In genomic region chr5:90558344-90559192, GRCh38 we compare ENCODE assay signal across 7 cellular contexts. TPM values are rescaled to one million over a fixed set of nuclear protein-coding genes. Genes with fewer than 3 reads are reported as not detected.
A peak's percentile ranks its signal among the peaks of the same experiment; 100 is the strongest.
DNase-seq lines count a peak whose midpoint lies in the region; ATAC-seq, FAIRE-seq and TF ChIP-seq lines count a peak whose summit lies in the region.

A gene with protein sequence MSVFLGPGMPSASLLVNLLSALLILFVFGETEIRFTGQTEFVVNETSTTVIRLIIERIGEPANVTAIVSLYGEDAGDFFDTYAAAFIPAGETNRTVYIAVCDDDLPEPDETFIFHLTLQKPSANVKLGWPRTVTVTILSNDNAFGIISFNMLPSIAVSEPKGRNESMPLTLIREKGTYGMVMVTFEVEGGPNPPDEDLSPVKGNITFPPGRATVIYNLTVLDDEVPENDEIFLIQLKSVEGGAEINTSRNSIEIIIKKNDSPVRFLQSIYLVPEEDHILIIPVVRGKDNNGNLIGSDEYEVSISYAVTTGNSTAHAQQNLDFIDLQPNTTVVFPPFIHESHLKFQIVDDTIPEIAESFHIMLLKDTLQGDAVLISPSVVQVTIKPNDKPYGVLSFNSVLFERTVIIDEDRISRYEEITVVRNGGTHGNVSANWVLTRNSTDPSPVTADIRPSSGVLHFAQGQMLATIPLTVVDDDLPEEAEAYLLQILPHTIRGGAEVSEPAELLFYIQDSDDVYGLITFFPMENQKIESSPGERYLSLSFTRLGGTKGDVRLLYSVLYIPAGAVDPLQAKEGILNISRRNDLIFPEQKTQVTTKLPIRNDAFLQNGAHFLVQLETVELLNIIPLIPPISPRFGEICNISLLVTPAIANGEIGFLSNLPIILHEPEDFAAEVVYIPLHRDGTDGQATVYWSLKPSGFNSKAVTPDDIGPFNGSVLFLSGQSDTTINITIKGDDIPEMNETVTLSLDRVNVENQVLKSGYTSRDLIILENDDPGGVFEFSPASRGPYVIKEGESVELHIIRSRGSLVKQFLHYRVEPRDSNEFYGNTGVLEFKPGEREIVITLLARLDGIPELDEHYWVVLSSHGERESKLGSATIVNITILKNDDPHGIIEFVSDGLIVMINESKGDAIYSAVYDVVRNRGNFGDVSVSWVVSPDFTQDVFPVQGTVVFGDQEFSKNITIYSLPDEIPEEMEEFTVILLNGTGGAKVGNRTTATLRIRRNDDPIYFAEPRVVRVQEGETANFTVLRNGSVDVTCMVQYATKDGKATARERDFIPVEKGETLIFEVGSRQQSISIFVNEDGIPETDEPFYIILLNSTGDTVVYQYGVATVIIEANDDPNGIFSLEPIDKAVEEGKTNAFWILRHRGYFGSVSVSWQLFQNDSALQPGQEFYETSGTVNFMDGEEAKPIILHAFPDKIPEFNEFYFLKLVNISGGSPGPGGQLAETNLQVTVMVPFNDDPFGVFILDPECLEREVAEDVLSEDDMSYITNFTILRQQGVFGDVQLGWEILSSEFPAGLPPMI (N-terminal part only) (plus strand): TSS chr5:90558797. CDS start chr5:90558896, 99 bp downstream.

- BruUV-seq in Panc1 (replicated peaks; lab: Mats Ljungman, UMichigan) (no TSS peak), HepG2 (replicated peaks; lab: Mats Ljungman, UMichigan) (no TSS peak)

- intact Hi-C loops in Panc1 (cut with micrococcal nuclease; ENCODE audit: unreplicated experiment) (no loop called here), HepG2 (cut with micrococcal nuclease; ENCODE audit: unreplicated experiment) (no loop called here)

- TF ChIP-seq CTCF in Panc1 (IDR thresholded peaks at IDR 0.05) = no peak
- TF ChIP-seq CTCF in HepG2 (CRISPR knock-in tag; IDR thresholded peaks at IDR 0.05) = no peak

- no peaks in the 10 kb centered on the region for H4K20me1 ChIP-seq in HepG2 (ENCODE audit: insufficient read depth, low read length)

- no peak for TF ChIP-seq RAD21 in HepG2 (CRISPR knock-in tag; IDR thresholded peaks at IDR 0.05)

- no peak within 1 kb of the TSS for H2AFZ ChIP-seq in HepG2 (ENCODE audit: low read length)

- H3K27ac ChIP-seq in Panc1 (ENCODE audit: low read length) (no peak within 1 kb of the TSS), HepG2 (ENCODE audit: extremely low read length, insufficient read depth, low read length) (no peak within 1 kb of the TSS)

- DNase-seq in GM04504 (ENCODE audit: low read depth) = peak; percentile 5
- DNase-seq in HK-2 (ENCODE audit: unreplicated experiment) = peak; percentile 78
- no peak for DNase-seq in Panc1 (ENCODE audit: low read depth, low spot score)
- DNase-seq in dermis blood vessel endothelial cell = peak; percentile 45
- peak; percentile 9 for DNase-seq in HepG2 (ENCODE audit: low spot score)
- peak; percentile 6 for DNase-seq in stromal cell of bone marrow (ENCODE audit: low read depth)

- in situ Hi-C loops in Panc1 (cut with HindIII; ENCODE audit: low pct_unique_long_range_greater_than_20kb, low sequenced_read_pairs) (no loop called here), HepG2 (cut with HindIII; ENCODE audit: extremely low pct_ligation_motif_present, low pct_unique_long_range_greater_than_20kb) (no loop called here)

- TF ChIP-seq EP300 in HepG2 (IDR thresholded peaks at IDR 0.05; ENCODE audit: low read depth in 2 of 2, low read length in 2 of 2) = no peak
- TF ChIP-seq EP300 in HepG2 (CRISPR knock-in tag; IDR thresholded peaks at IDR 0.05; ENCODE audit: borderline replicate concordance) = no peak

- H3K4me3 ChIP-seq in Panc1 (ENCODE audit: low read depth in 2 of 2, low read length in 2 of 2) (peak within 1 kb of the TSS; percentile 28 to 34), HepG2 (replicated peaks in 1 of 3; ENCODE audit: insufficient read depth in 1 of 3, low read depth in 2 of 3, low read length in 3 of 3) (peak within 1 kb of the TSS in 2 of 3 experiments; percentile 19 to 58; a peak in 2 of 6 replicates)

- no peak within 1 kb of the TSS for H3K9ac ChIP-seq in HepG2 (ENCODE audit: insufficient read depth, low read depth, low read length)

- no peak for FAIRE-seq in HepG2 (lab: Jason Lieb, UNC)

- peak within 1 kb of the TSS; percentile 45 for H3K4me2 ChIP-seq in HepG2 (ENCODE audit: low read depth, low read length)

- ATAC-seq in Panc1 (peak; percentile 87), HepG2 (peak; percentile 98), GM21576 (IDR thresholded peaks at IDR 0.05; ENCODE audit: unreplicated experiment) (no peak)

- CTCF ChIA-PET in Panc1 (lab: Charles Lee) (no interaction called here), HepG2 (lab: Yijun Ruan, JAX; ENCODE audit: low intra/inter-chr PET ratio, low total read pairs) (no interaction called here)

- H3K36me3 ChIP-seq in Panc1 (ENCODE audit: control insufficient read depth, insufficient read depth, low read length) (no peaks in the 10 kb centered on the region; the same call in 1 of the 2 replicates), HepG2 (replicated peaks in 1 of 2; ENCODE audit: control insufficient read depth in 1 of 2, insufficient read depth in 2 of 2, low read length in 2 of 2) (no peaks in the 10 kb centered on the region)

- TF ChIP-seq POLR2A in HepG2 (IDR thresholded peaks at IDR 0.05; ENCODE audit: insufficient read depth in 1 of 2, low read depth in 2 of 2, low read length in 2 of 2) = no peak

- no peaks in the 10 kb centered on the region for H3K79me2 ChIP-seq in HepG2 (ENCODE audit: insufficient read depth, low read length)

- no peaks in the 10 kb centered on the region for H3K9me3 ChIP-seq in Panc1 (ENCODE audit: control insufficient read depth, insufficient read depth, low read depth, low read length)
- no peaks in the 10 kb centered on the region for H3K9me3 ChIP-seq in HepG2 (ENCODE audit: low read length)

- H3K27me3 ChIP-seq in Panc1 (ENCODE audit: control insufficient read depth, insufficient read depth, low read length) = peaks cover 60% of the 10 kb centered on the region
- peaks cover 2 to 28% of the 10 kb centered on the region in 2 experiments; a peak in 3 of 5 replicates for H3K27me3 ChIP-seq in HepG2 (ENCODE audit: control insufficient read depth in 1 of 2, insufficient read depth in 2 of 2, low read length in 2 of 2)

- WGBS in HepG2 (ENCODE audit: low lambda C conversion rate) = 36% methylated on average over 42 of the region's 60 CpGs

- H3K4me1 ChIP-seq in Panc1 (ENCODE audit: control insufficient read depth, insufficient read depth, low read length) (no peaks in the 10 kb centered on the region), HepG2 (ENCODE audit: insufficient read depth, low read length) (no peaks in the 10 kb centered on the region)

- POLR2A ChIA-PET in Panc1 (lab: Charles Lee) (interaction anchor here (0.5 kb wide), 1 partner anchor 811 kb away, joined by 5 read pairs; no protein-coding TSS in a partner anchor), HepG2 (lab: Yijun Ruan, JAX) (no interaction called here)

TF ChIP-seq in HepG2, 621 proteins besides CTCF, POLR2A, EP300 and RAD21 (continues in another document):
- TF ChIP-seq POGZ (CRISPR knock-in tag; IDR thresholded peaks at IDR 0.05) (no peak), ONECUT2 (CRISPR knock-in tag; IDR thresholded peaks at IDR 0.05) (no peak), ZNF615 (CRISPR knock-in tag; IDR thresholded peaks at IDR 0.05; ENCODE audit: borderline replicate concordance) (no peak), HNRNPLL (IDR thresholded peaks at IDR 0.05; ENCODE audit: low read depth, low read length, poor library complexity, severe bottlenecking) (peak; percentile 34), CHCHD3 (CRISPR knock-in tag; IDR thresholded peaks at IDR 0.05) (no peak), KDM3A (CRISPR knock-in tag; IDR thresholded peaks at IDR 0.05; ENCODE audit: low read depth) (no peak), ZNF749 (CRISPR knock-in tag; IDR thresholded peaks at IDR 0.05; ENCODE audit: borderline replicate concordance) (no peak), REL (CRISPR knock-in tag; conservative IDR thresholded peaks at IDR 0.05) (no peak)

RNA-seq across cellular contexts. Expression of the gene that starts here (rescaled TPM):
- total RNA-seq in Panc1 (2021; ENCODE audit: unreplicated experiment) (0.49 TPM), dermis blood vessel endothelial cell (under 0.01 and 0.14 TPM in 2 replicates), HepG2 (2016; rRNA removed; fragmentation: Illumina TruSeq; extraction: Trizol) (0.84 and 1.7 TPM in 2 replicates)
- 0.45 TPM for polyA plus RNA-seq in Panc1 (2012; ENCODE audit: insufficient read length)
- 0.35 and 0.40 TPM in 2 replicates for total RNA-seq in HepG2 (2016; cell fraction: cytosol; rRNA removed; fragmentation: Illumina TruSeq; extraction: Trizol; ENCODE audit: low read depth)
- 1.4 and 1.5 TPM in 2 replicates for total RNA-seq in HepG2 (2016; cell fraction: insoluble cytoplasmic fraction; rRNA removed; fragmentation: Illumina TruSeq; extraction: Trizol)
- 0.37 and 0.83 TPM in 2 replicates for total RNA-seq in HepG2 (2016; cell fraction: membrane; rRNA removed; fragmentation: Illumina TruSeq; extraction: Trizol)
- total RNA-seq in HepG2 (2016; cell fraction: nucleus; rRNA removed; fragmentation: Illumina TruSeq; extraction: Trizol) = 1.3 and 2.5 TPM in 2 replicates
- polyA plus RNA-seq in HepG2 (2011; rRNA removed) = 3.9 and 5.9 TPM in 2 replicates
- polyA plus RNA-seq in HepG2 (2011; cell fraction: cytosol; rRNA removed) = 2.1 and 6.3 TPM in 2 replicates
- 0.53 and 2.0 TPM in 2 replicates for polyA plus RNA-seq in HepG2 (2011; cell fraction: nucleus; rRNA removed)
- 5.9 and 7.6 TPM in 2 replicates for polyA plus RNA-seq in HepG2 (2012)
- polyA plus RNA-seq in HepG2 (2016; cell fraction: cytosol; fragmentation: Illumina TruSeq; extraction: Trizol; ENCODE audit: low read depth) = 0.26 and 0.35 TPM in 2 replicates
- polyA plus RNA-seq in HepG2 (2016; cell fraction: insoluble cytoplasmic fraction; fragmentation: Illumina TruSeq; extraction: Trizol; ENCODE audit: low read depth) = 1.1 and 1.4 TPM in 2 replicates
- polyA plus RNA-seq in HepG2 (2016; cell fraction: membrane; fragmentation: Illumina TruSeq; extraction: Trizol; ENCODE audit: low read depth) = 0.38 and 0.39 TPM in 2 replicates
- polyA plus RNA-seq in HepG2 (2016; cell fraction: nucleus; fragmentation: Illumina TruSeq; extraction: Trizol; ENCODE audit: insufficient read depth, low read depth) = 0.36 and 1.2 TPM in 2 replicates
- polyA minus RNA-seq in HepG2 (2011; rRNA and poly(A)+ RNA removed; ENCODE audit: low replicate concordance) = 1.9 and 2.7 TPM in 2 replicates
- 0.97 and 2.5 TPM in 2 replicates for polyA minus RNA-seq in HepG2 (2011; cell fraction: cytosol; rRNA and poly(A)+ RNA removed)
- polyA minus RNA-seq in HepG2 (2011; cell fraction: nucleus; rRNA and poly(A)+ RNA removed) = 1.2 and 2.7 TPM in 2 replicates

Comparison
In these comparisons a context has a peak if more than half of its experiments do, and no peak if none do; other contexts are left out.
1. Peak in ATAC-seq and H3K4me3 ChIP-seq in Panc1; RNA of the gene not detected or under 1 TPM.
2. Peak in DNase-seq in dermis blood vessel endothelial cell; RNA of the gene not detected or under 1 TPM.